In genomic region chr21:40210251-40210650, GRCh38 we compare ENCODE assay signal across 34 cellular contexts.
"Had no signal": no experiment of that assay in that cellular context is flagged by ENCODE, and none has a peak within 500 bp of the region (broad histone marks: within the 10 kb centered on the region; RNA-seq: fewer than 3 reads in every experiment).

No MANE protein-coding gene starts in this region.

- H3K27ac ChIP-seq: KMS-11 had no signal

- H3K27me3 ChIP-seq: MG63 had no signal

- H3K9ac ChIP-seq: KMS-11 had no signal

- H3K36me3 ChIP-seq: MG63 had no signal

- H3K9me3 ChIP-seq: MG63 had no signal

- DNase-seq: Karpas-422, Kasumi-1, KG1, MG63, MM.1S, MV-4-11, NCI-H1048, NCI-H1092, NCI-H1092 treated with DMSO at 0.1 percent for 48 hours, NCI-H1105, NCI-H1105 treated with DMSO at 0.1 percent for 48 hours, NCI-H1417, NCI-H1417 treated with DMSO at 0.1 percent for 48 hours, NCI-H1436, NCI-H1436 treated with DMSO at 0.1 percent for 48 hours, NCI-H146, NCI-H1694, NCI-H1694 treated with DMSO at 0.1 percent for 48 hours, NCI-H187, NCI-H187 treated with DMSO at 0.1 percent for 48 hours, NCI-H1930, NCI-H2029, NCI-H2029 treated with DMSO at 0.1 percent for 48 hours, NCI-H2081, NCI-H2081 treated with DMSO at 0.1 percent for 48 hours, NCI-H2107, NCI-H2171, NCI-H2171 treated with DMSO at 0.1 percent for 48 hours, NCI-H2227 treated with DMSO at 0.1 percent for 48 hours, NCI-H226, NCI-H345, NCI-H446, NCI-H446 treated with DMSO at 0.1 percent for 48 hours had no signal

- H3K4me3 ChIP-seq: MG63 had no signal

- H3K4me2 ChIP-seq: KMS-11 had no signal
